ENCODE assay signal across 35 cellular contexts in genomic region chr2:157318884-157319283, GRCh38. TPM values are rescaled to one million over a fixed set of nuclear protein-coding genes. Genes with fewer than 3 reads are reported as not detected.
"Had no signal": no experiment of that assay in that cellular context is flagged by ENCODE, and none has a peak within 500 bp of the region (broad histone marks: within the 10 kb centered on the region; RNA-seq: fewer than 3 reads in every experiment).

No MANE protein-coding gene starts in this region.

- ATAC-seq: body of pancreas, gastroesophageal sphincter, left colon, sciatic nerve, WTC11 had no signal

- H3K36me3 ChIP-seq: cardiac muscle cell, gastroesophageal sphincter, neutrophil, thoracic aorta, vagina had no signal

- H3K4me1 Mint-ChIP-seq: mesothelial cell of epicardium, nephron progenitor cell had no signal

- H3K9me3 Mint-ChIP-seq: activated naive CD4-positive, alpha-beta T cell treated with anti-CD3 and anti-CD28 coated beads, Interleukin-2, amount 50 U/mL, for 24 hours; activated T-helper 1 cell treated with anti-CD3 and anti-CD28 coated beads, Interleukin-12 subunit alpha, Interleukin-12 subunit beta, Interleukin-2, Interleukin-4 antibody, amounts not matched to agents 30 ng/mL and 10 ng/mL and 1 ng/mL, durations not matched to agents 14 hours and 24 hours and 36 hours; mesothelial cell of epicardium; naive B cell; nephron progenitor cell; WTC11 had no signal

- DNase-seq: activated CD4-positive, alpha-beta T cell treated with anti-CD3 and anti-CD28 coated beads for 1 hour; activated CD4-positive, alpha-beta T cell treated with anti-CD3 and anti-CD28 coated beads, Interleukin-2, amount 10 ng/mL, durations not matched to agents 7 days and 5 days; activated gamma-delta T cell treated with Interleukin-2 at 50 U/mL for 16 hours; activated T-cell treated with anti-CD3 and anti-CD28 coated beads for 4 hours; anterior cingulate cortex; body of pancreas; cortex of kidney; head of caudate nucleus; hippocampal formation; left colon; mammary epithelial cell; naive B cell; nephron progenitor cell; stimulated activated CD4-positive, alpha-beta T cell treated with anti-CD3 and anti-CD28 coated beads, Interleukin-12 subunit alpha, Interleukin-12 subunit beta, amount 100 ng/mL, for 4 hours; stimulated activated CD4-positive, alpha-beta T cell treated with anti-CD3 and anti-CD28 coated beads, Interleukin-4, amount 100 ng/mL, for 1 hour; T-helper 2 cell; trophoblast cell had no signal

- H3K27me3 ChIP-seq: body of pancreas, cardiac muscle cell, gastroesophageal sphincter, neutrophil, vagina had no signal

- H3K9me3 ChIP-seq: body of pancreas, gastroesophageal sphincter, neutrophil, thoracic aorta, vagina had no signal

- H3K27me3 Mint-ChIP-seq: activated CD4-positive, alpha-beta T cell treated with anti-CD3 and anti-CD28 coated beads, Interleukin-2, amount 10 ng/mL, durations not matched to agents 7 days and 5 days; activated naive CD4-positive, alpha-beta T cell treated with anti-CD3 and anti-CD28 coated beads, Interleukin-2, amount 50 U/mL, for 24 hours; naive B cell; progenitor cell of endocrine pancreas had no signal

- H3K27ac ChIP-seq: body of pancreas, cardiac muscle cell, gastroesophageal sphincter, neutrophil, skin epidermis, thoracic aorta, vagina had no signal

- H3K4me3 ChIP-seq: body of pancreas, cardiac muscle cell, gastroesophageal sphincter, skin epidermis, thoracic aorta, vagina had no signal

- H3K36me3 Mint-ChIP-seq: mesothelial cell of epicardium, WTC11 had no signal

- H3K4me1 ChIP-seq: body of pancreas, gastroesophageal sphincter, vagina had no signal

- FAIRE-seq: endothelial cell of umbilical vein, keratinocyte had no signal

- H3K27ac Mint-ChIP-seq: activated CD4-positive, alpha-beta T cell treated with anti-CD3 and anti-CD28 coated beads, Interleukin-2, amount 10 ng/mL, durations not matched to agents 7 days and 5 days; activated naive CD4-positive, alpha-beta T cell treated with anti-CD3 and anti-CD28 coated beads, Interleukin-2, amount 50 U/mL, for 24 hours; activated T-helper 1 cell treated with anti-CD3 and anti-CD28 coated beads, Interleukin-12 subunit alpha, Interleukin-12 subunit beta, Interleukin-2, Interleukin-4 antibody, amounts not matched to agents 30 ng/mL and 10 ng/mL and 1 ng/mL, durations not matched to agents 14 hours and 24 hours and 36 hours; mesothelial cell of epicardium; naive B cell; nephron progenitor cell; progenitor cell of endocrine pancreas; WTC11 had no signal

- H3K4me3 Mint-ChIP-seq: activated CD4-positive, alpha-beta T cell treated with anti-CD3 and anti-CD28 coated beads, Interleukin-2, amount 10 ng/mL, durations not matched to agents 7 days and 5 days; activated naive CD4-positive, alpha-beta T cell treated with anti-CD3 and anti-CD28 coated beads, Interleukin-2, amount 50 U/mL, for 24 hours; activated T-helper 1 cell treated with anti-CD3 and anti-CD28 coated beads, Interleukin-12 subunit alpha, Interleukin-12 subunit beta, Interleukin-2, Interleukin-4 antibody, amounts not matched to agents 30 ng/mL and 10 ng/mL and 1 ng/mL, durations not matched to agents 14 hours and 24 hours and 36 hours; mesothelial cell of epicardium; naive B cell; nephron progenitor cell; WTC11 had no signal

RNA-seq across cellular contexts. Expression of gene ERMN, which starts 6.7 kb away (rescaled TPM):
- total RNA-seq: endothelial cell of umbilical vein, fibroblast of villous mesenchyme, mesothelial cell of epicardium, osteocyte, progenitor cell of endocrine pancreas, renal cortical epithelial cell, vagina had no signal
- polyA plus RNA-seq: cardiac muscle cell, endothelial cell of umbilical vein, fibroblast of lung, keratinocyte, mammary epithelial cell had no signal
